In the genomic region with DNA sequence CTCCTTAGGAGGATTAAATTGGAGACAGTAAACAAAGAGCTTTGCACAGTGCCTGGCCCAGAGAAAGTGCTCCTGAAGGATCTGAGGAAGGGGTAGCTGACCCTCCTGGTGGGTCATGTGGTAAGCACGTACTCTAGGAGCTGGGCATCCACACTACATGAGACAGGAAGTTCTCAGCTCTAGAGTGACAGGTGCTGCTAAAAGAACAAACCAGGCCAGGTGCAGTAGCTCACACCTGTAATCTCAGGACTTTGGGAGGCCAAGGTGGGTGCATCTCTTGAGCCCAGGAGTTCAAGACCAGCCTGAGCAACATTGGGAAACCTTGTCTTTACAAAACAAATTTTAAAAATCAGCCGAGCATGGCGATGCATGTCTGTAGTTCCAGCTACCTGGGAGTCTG, we compare ENCODE assay signal across 18 cellular contexts. TPM values are rescaled to one million over a fixed set of nuclear protein-coding genes. Genes with fewer than 3 reads are reported as not detected.
"Had no signal": no experiment of that assay in that cellular context is flagged by ENCODE, and none has a peak within 500 bp of the region (broad histone marks: within the 10 kb centered on the region; RNA-seq: fewer than 3 reads in every experiment).

No MANE protein-coding gene starts in this region.

- H3K36me3 ChIP-seq: adrenal gland had no signal

- H3K4me3 ChIP-seq: adrenal gland, mucosa of descending colon, sigmoid colon had no signal

- DNase-seq: activated CD4-positive, alpha-beta memory T cell treated with anti-CD3 and anti-CD28 coated beads for 36 hours; activated CD4-positive, CD25-positive, alpha-beta regulatory T cell treated with anti-CD3 and anti-CD28 coated beads, Interleukin-2, amount 50 U/mL, for 72 hours; activated CD8-positive, alpha-beta memory T cell treated with anti-CD3 and anti-CD28 coated beads, Interleukin-2, amount 50 U/mL, for 48 hours; activated naive CD4-positive, alpha-beta T cell treated with anti-CD3 and anti-CD28 coated beads, Interleukin-2, amount 50 U/mL, for 16 hours; dermis blood vessel endothelial cell; immature natural killer cell; left cardiac atrium; mucosa of descending colon; naive thymus-derived CD8-positive, alpha-beta T cell; posterior cingulate gyrus; sigmoid colon; stimulated activated CD4-positive, alpha-beta T cell treated with anti-CD3 and anti-CD28 coated beads, Interleukin-2, amount 100 ng/mL, for 24 hours; stimulated activated naive B cell treated with anti-CD40 and anti-IgM and Interleukin-4, amounts not matched to agents 10 μg/mL and 1 μg/mL and 100 μg/mL, for 72 hours; SW 1271 had no signal

- H3K27me3 ChIP-seq: adrenal gland, neutrophil, sigmoid colon had no signal

- ATAC-seq: mucosa of descending colon; naive thymus-derived CD8-positive, alpha-beta T cell; stimulated activated naive B cell treated with anti-CD40 and anti-IgM and Interleukin-4, amounts not matched to agents 10 μg/mL and 1 μg/mL and 100 μg/mL, for 72 hours had no signal

- H3K9me3 ChIP-seq: adrenal gland, mucosa of descending colon, neutrophil, sigmoid colon had no signal

- H3K27ac ChIP-seq: neutrophil, sigmoid colon had no signal

RNA-seq across cellular contexts. Expression of a gene that starts 35.0 kb away (rescaled TPM):
- total RNA-seq: activated CD4-positive, alpha-beta memory T cell treated with anti-CD3 and anti-CD28 coated beads for 36 hours; cerebellum; dermis blood vessel endothelial cell; epithelial cell of proximal tubule; left cardiac atrium; mucosa of descending colon; naive thymus-derived CD8-positive, alpha-beta T cell; sigmoid colon had no signal
- polyA plus RNA-seq: adrenal gland, sigmoid colon had no signal

RNA-seq across cellular contexts. Expression of a gene that starts 42.0 kb away (rescaled TPM):
- total RNA-seq: naive thymus-derived CD8-positive, alpha-beta T cell had no signal
